ENCODE assay signal across 2 cellular contexts in the genomic region with DNA sequence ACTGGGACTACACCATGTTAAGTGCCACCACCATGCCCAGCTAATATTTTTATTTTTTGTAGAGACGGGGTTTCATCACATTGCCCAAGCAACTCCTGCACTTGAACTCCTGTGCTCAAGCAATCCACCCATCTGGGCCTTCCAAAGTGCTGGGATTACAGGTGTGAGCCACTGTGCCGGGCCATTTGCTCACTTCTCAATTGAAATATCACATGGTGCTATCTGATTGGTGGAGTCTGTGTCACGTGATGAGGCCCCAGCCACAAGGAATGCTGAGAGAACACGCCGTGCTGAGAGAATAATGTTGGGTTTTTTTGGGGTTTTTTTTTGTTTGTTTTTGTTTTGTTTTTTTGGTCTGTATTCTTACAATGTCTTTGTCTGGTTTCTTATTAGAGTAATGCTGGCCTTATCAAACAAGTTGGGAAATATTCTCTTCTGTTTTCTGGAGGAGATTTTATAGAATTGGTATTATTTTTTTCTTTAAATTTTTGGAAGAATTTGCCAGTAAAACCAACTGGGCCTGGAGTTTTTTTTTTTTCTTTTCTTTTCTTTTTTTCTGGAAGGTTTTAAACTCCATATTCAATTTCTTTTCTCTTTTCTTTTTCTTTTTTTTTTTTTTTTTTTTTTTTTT.
A peak's percentile ranks its signal among the peaks of the same experiment; 100 is the strongest.
TF ChIP-seq lines count a peak whose summit lies in the region.

No MANE protein-coding gene starts in this region.

TF ChIP-seq in HepG2, 621 proteins besides CTCF, POLR2A, EP300 and RAD21 (continued from another document):
- TF ChIP-seq, protein P1, sequence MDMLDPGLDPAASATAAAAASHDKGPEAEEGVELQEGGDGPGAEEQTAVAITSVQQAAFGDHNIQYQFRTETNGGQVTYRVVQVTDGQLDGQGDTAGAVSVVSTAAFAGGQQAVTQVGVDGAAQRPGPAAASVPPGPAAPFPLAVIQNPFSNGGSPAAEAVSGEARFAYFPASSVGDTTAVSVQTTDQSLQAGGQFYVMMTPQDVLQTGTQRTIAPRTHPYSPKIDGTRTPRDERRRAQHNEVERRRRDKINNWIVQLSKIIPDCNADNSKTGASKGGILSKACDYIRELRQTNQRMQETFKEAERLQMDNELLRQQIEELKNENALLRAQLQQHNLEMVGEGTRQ (IDR thresholded peaks at IDR 0.05; ENCODE audit: low read depth, low read length) = peak; percentile 90
- TF ChIP-seq, protein P1 (CRISPR knock-in tag; IDR thresholded peaks at IDR 0.05; ENCODE audit: borderline replicate concordance) = no peak
- no peak for TF ChIP-seq TSC22D2 (CRISPR knock-in tag; IDR thresholded peaks at IDR 0.05; ENCODE audit: borderline replicate concordance)
- TF ChIP-seq NFYC (CRISPR knock-in tag; IDR thresholded peaks at IDR 0.05) = peak; percentile 50
- TF ChIP-seq, protein P2, sequence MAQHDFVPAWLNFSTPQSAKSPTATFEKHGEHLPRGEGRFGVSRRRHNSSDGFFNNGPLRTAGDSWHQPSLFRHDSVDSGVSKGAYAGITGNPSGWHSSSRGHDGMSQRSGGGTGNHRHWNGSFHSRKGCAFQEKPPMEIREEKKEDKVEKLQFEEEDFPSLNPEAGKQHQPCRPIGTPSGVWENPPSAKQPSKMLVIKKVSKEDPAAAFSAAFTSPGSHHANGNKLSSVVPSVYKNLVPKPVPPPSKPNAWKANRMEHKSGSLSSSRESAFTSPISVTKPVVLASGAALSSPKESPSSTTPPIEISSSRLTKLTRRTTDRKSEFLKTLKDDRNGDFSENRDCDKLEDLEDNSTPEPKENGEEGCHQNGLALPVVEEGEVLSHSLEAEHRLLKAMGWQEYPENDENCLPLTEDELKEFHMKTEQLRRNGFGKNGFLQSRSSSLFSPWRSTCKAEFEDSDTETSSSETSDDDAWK (CRISPR knock-in tag; IDR thresholded peaks at IDR 0.05) = no peak
- no peak for TF ChIP-seq NFE2L1 (CRISPR knock-in tag; IDR thresholded peaks at IDR 0.05; ENCODE audit: borderline replicate concordance)
- no peak for TF ChIP-seq ZNF629 (CRISPR knock-in tag; conservative IDR thresholded peaks at IDR 0.05)
- TF ChIP-seq, protein P3, sequence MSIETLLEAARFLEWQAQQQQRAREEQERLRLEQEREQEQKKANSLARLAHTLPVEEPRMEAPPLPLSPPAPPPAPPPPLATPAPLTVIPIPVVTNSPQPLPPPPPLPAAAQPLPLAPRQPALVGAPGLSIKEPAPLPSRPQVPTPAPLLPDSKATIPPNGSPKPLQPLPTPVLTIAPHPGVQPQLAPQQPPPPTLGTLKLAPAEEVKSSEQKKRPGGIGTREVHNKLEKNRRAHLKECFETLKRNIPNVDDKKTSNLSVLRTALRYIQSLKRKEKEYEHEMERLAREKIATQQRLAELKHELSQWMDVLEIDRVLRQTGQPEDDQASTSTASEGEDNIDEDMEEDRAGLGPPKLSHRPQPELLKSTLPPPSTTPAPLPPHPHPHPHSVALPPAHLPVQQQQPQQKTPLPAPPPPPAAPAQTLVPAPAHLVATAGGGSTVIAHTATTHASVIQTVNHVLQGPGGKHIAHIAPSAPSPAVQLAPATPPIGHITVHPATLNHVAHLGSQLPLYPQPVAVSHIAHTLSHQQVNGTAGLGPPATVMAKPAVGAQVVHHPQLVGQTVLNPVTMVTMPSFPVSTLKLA (IDR thresholded peaks at IDR 0.05) = peak; percentile 37
- TF ChIP-seq LCORL (IDR thresholded peaks at IDR 0.05) = peak; percentile 52; the same call in 1 of the 2 replicates
- TF ChIP-seq LCORL (CRISPR knock-in tag; IDR thresholded peaks at IDR 0.05) = no peak
- no peak for TF ChIP-seq NR2F2 (IDR thresholded peaks at IDR 0.05; ENCODE audit: borderline replicate concordance, low read depth)
- peak; percentile 93 for TF ChIP-seq RAD51 (IDR thresholded peaks at IDR 0.05; ENCODE audit: borderline replicate concordance)

TF ChIP-seq in WTC11, 78 proteins besides CTCF, POLR2A, EP300 and RAD21 (continued from another document):
- TF ChIP-seq HMGA2 (CRISPR knock-in tag; IDR thresholded peaks at IDR 0.05) (no peak), NFYB (CRISPR knock-in tag; conservative IDR thresholded peaks at IDR 0.05; ENCODE audit: low read depth) (0 out of 2 replicates have a peak, but pooled peaks have one; percentile 20), EMX1 (CRISPR knock-in tag; IDR thresholded peaks at IDR 0.05) (no peak), FOXK1 (CRISPR knock-in tag; IDR thresholded peaks at IDR 0.05) (no peak)
- TF ChIP-seq, protein P4, sequence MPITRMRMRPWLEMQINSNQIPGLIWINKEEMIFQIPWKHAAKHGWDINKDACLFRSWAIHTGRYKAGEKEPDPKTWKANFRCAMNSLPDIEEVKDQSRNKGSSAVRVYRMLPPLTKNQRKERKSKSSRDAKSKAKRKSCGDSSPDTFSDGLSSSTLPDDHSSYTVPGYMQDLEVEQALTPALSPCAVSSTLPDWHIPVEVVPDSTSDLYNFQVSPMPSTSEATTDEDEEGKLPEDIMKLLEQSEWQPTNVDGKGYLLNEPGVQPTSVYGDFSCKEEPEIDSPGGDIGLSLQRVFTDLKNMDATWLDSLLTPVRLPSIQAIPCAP (CRISPR knock-in tag; IDR thresholded peaks at IDR 0.05) = no peak
- TF ChIP-seq, protein P5, sequence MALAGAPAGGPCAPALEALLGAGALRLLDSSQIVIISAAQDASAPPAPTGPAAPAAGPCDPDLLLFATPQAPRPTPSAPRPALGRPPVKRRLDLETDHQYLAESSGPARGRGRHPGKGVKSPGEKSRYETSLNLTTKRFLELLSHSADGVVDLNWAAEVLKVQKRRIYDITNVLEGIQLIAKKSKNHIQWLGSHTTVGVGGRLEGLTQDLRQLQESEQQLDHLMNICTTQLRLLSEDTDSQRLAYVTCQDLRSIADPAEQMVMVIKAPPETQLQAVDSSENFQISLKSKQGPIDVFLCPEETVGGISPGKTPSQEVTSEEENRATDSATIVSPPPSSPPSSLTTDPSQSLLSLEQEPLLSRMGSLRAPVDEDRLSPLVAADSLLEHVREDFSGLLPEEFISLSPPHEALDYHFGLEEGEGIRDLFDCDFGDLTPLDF (CRISPR knock-in tag; IDR thresholded peaks at IDR 0.05) = no peak
- TF ChIP-seq, protein P1 (CRISPR knock-in tag; IDR thresholded peaks at IDR 0.05) = peak; percentile 76
- TF ChIP-seq, protein P6, sequence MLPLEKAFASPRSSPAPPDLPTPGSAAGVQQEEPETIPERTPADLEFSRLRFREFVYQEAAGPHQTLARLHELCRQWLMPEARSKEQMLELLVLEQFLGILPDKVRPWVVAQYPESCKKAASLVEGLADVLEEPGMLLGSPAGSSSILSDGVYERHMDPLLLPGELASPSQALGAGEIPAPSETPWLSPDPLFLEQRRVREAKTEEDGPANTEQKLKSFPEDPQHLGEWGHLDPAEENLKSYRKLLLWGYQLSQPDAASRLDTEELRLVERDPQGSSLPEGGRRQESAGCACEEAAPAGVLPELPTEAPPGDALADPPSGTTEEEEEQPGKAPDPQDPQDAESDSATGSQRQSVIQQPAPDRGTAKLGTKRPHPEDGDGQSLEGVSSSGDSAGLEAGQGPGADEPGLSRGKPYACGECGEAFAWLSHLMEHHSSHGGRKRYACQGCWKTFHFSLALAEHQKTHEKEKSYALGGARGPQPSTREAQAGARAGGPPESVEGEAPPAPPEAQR (CRISPR knock-in tag; IDR thresholded peaks at IDR 0.05) = no peak
TF ChIP-seq in WTC11: peak in this region for 2.
